In genomic region chrX:103681443-103681842, GRCh38 we compare ENCODE assay signal across 25 cellular contexts. TPM values are rescaled to one million over a fixed set of nuclear protein-coding genes. Genes with fewer than 3 reads are reported as not detected.
A peak's percentile ranks its signal among the peaks of the same experiment; 100 is the strongest.
DNase-seq lines count a peak whose midpoint lies in the region; ATAC-seq, FAIRE-seq and TF ChIP-seq lines count a peak whose summit lies in the region.
"Had no signal": no experiment of that assay in that cellular context is flagged by ENCODE, and none has a peak within 500 bp of the region (broad histone marks: within the 10 kb centered on the region; RNA-seq: fewer than 3 reads in every experiment).

No MANE protein-coding gene starts in this region.

- H3K9ac ChIP-seq in HepG2 (ENCODE audit: insufficient read depth, low read depth, low read length) (no peak overlapping the region), mesenchymal stem cell (ENCODE audit: low read length) (peak overlapping the region; percentile 55)

- H3K27ac ChIP-seq in HepG2 (ENCODE audit: extremely low read length, insufficient read depth, low read length) (no peak overlapping the region), right lobe of liver (no peak overlapping the region), mesenchymal stem cell (ENCODE audit: low read length, poor library complexity, severe bottlenecking) (no peak overlapping the region), left lung (no peak overlapping the region)
- H3K27ac ChIP-seq in CD8-positive, alpha-beta T cell (ENCODE audit: low read depth, low read length), result no peak overlapping the region

- DNase-seq in HepG2 (ENCODE audit: low spot score), result no peak
- DNase-seq in right lobe of liver, result no peak
- no peak for DNase-seq in mesenchymal stem cell
- no peak for DNase-seq in left lung
- DNase-seq in DMS79 treated with DMSO at 0.1 percent for 48 hours (lab: John Stamatoyannopoulos, UW), result no peak
- DNase-seq in CD8-positive, alpha-beta T cell, result no peak
- no peak for DNase-seq in DMS 273 treated with DMSO at 0.1 percent for 48 hours (lab: John Stamatoyannopoulos, UW)
- DNase-seq: 8988T; IMR-90; NCI-H1105; NCI-H146; NCI-H2029; NCI-H2227 treated with DMSO at 0.1 percent for 48 hours; NCI-H510A treated with DMSO at 0.1 percent for 48 hours; NCI-H748 treated with DMSO at 0.1 percent for 48 hours; NK-92 treated with Interleukin-12 subunit alpha and Interleukin-12 subunit beta, amount 100 ng/mL, for 24 hours had no signal

- no peak overlapping the region for H2AK5ac ChIP-seq in mesenchymal stem cell (ENCODE audit: low read length, severe bottlenecking)

- TF ChIP-seq EP300 in HepG2 (IDR thresholded peaks at IDR 0.05; ENCODE audit: low read depth in 2 of 2, low read length in 2 of 2), result no peak
- no peak for TF ChIP-seq EP300 in HepG2 (CRISPR knock-in tag; IDR thresholded peaks at IDR 0.05; ENCODE audit: borderline replicate concordance)

- H3K4me2 ChIP-seq in HepG2 (ENCODE audit: low read depth, low read length) (no peak overlapping the region), mesenchymal stem cell (ENCODE audit: low read length, poor library complexity, severe bottlenecking) (no peak overlapping the region)

- no peaks in the 10 kb centered on the region for H3K79me1 ChIP-seq in mesenchymal stem cell (replicated peaks; ENCODE audit: low read length, poor library complexity, severe bottlenecking)

- ATAC-seq in HepG2 (no peak), right lobe of liver (no peak), left lung (no peak)
- no peak for ATAC-seq in CD8-positive, alpha-beta T cell
- ATAC-seq: HCT116, Panc1, SK-N-SH treated with all-trans-retinoic acid at 6 μM for 48 hours had no signal

- H2BK12ac ChIP-seq in mesenchymal stem cell (ENCODE audit: low read length in 2 of 2), result no peak overlapping the region

- TF ChIP-seq RAD21 in HepG2 (CRISPR knock-in tag; IDR thresholded peaks at IDR 0.05), result no peak

- intact Hi-C loops in HepG2 (cut with micrococcal nuclease; ENCODE audit: unreplicated experiment), result no loop called here
- intact Hi-C loops in right lobe of liver (cut with DNase I), result no loop called here
- intact Hi-C loops in left lung (cut with DNase I), result loop anchor here in 1 of 2 donors (10.0 kb wide), 1 partner anchor 147 kb away; no protein-coding TSS in a partner anchor
- intact Hi-C loops in CD8-positive, alpha-beta T cell (cut with DNase I, micrococcal nuclease), result loop anchor here in 1 of 2 experiments (5.0 to 10.0 kb wide), 2 partner anchors 367 to 476 kb away; partner anchors contain the start of genes BEX2 and SLC25A53

- no peak overlapping the region for H2BK5ac ChIP-seq in mesenchymal stem cell (ENCODE audit: low read depth, low read length, poor library complexity, severe bottlenecking)

- CTCF ChIA-PET in HepG2 (lab: Yijun Ruan, JAX; ENCODE audit: low intra/inter-chr PET ratio, low total read pairs), result no interaction called here
- CTCF ChIA-PET in CD8-positive, alpha-beta T cell (lab: Charles Lee), result no interaction called here

- no peak overlapping the region for H2BK15ac ChIP-seq in mesenchymal stem cell (ENCODE audit: low read depth, poor library complexity, severe bottlenecking)

- H3K36me3 ChIP-seq in HepG2 (replicated peaks in 1 of 2; ENCODE audit: control insufficient read depth in 1 of 2, insufficient read depth in 2 of 2, low read length in 2 of 2) (peaks cover 4 to 31% of the 10 kb centered on the region in 2 experiments; a peak in 3 of 5 replicates), right lobe of liver (peaks cover 0 to 51% (median 22%) of the 10 kb centered on the region in 4 donors), mesenchymal stem cell (ENCODE audit: control insufficient read depth in 1 of 2, insufficient read depth in 2 of 2, low read depth in 1 of 2, low read length in 2 of 2) (peaks cover 6 to 75% of the 10 kb centered on the region in 2 experiments), left lung (peaks cover 0 to 71% of the 10 kb centered on the region in 2 donors)
- H3K36me3 ChIP-seq in CD8-positive, alpha-beta T cell (ENCODE audit: insufficient read depth, low read length), result peaks cover 21% of the 10 kb centered on the region

- peak overlapping the region in 3 of 5 experiments; percentile 10 to 32 (median 14) for H3K4me3 Mint-ChIP-seq in brain
- no peak overlapping the region for H3K4me3 Mint-ChIP-seq in CD8-positive, alpha-beta T cell
- H3K4me3 Mint-ChIP-seq: B cell, CD14-positive monocyte had no signal

- no peak overlapping the region for H3K4ac ChIP-seq in mesenchymal stem cell (ENCODE audit: low read depth in 1 of 2, low read length in 2 of 2)

- peak overlapping the region in 2 of 5 experiments; percentile 38 to 73 for H3K27ac Mint-ChIP-seq in brain
- H3K27ac Mint-ChIP-seq in CD8-positive, alpha-beta T cell, result no peak overlapping the region
- H3K27ac Mint-ChIP-seq: B cell had no signal

- POLR2A ChIA-PET in HepG2 (lab: Yijun Ruan, JAX), result no interaction called here
- POLR2A ChIA-PET in CD8-positive, alpha-beta T cell (lab: Charles Lee), result no interaction called here

- no peak for TF ChIP-seq CTCF in HepG2 (CRISPR knock-in tag; IDR thresholded peaks at IDR 0.05)
- TF ChIP-seq CTCF in right lobe of liver (IDR thresholded peaks at IDR 0.05), result no peak
- no peak for TF ChIP-seq CTCF in brain (conservative IDR thresholded peaks at IDR 0.05)
- TF ChIP-seq CTCF in left lung (IDR thresholded peaks at IDR 0.05), result no peak
- TF ChIP-seq CTCF in CD8-positive, alpha-beta T cell (IDR thresholded peaks at IDR 0.05), result no peak

- no TSS peak for BruUV-seq in HepG2 (replicated peaks; lab: Mats Ljungman, UMichigan)

- no peak overlapping the region for H4K8ac ChIP-seq in mesenchymal stem cell (ENCODE audit: low read length)

- H3K4me1 Mint-ChIP-seq in brain, result peaks cover 85% of the 10 kb centered on the region
- peaks cover 18% of the 10 kb centered on the region for H3K4me1 Mint-ChIP-seq in CD8-positive, alpha-beta T cell (ENCODE audit: low read depth)

- peaks cover 29% of the 10 kb centered on the region for H3K79me2 ChIP-seq in HepG2 (ENCODE audit: insufficient read depth, low read length)

- H3K4me1 ChIP-seq in HepG2 (ENCODE audit: insufficient read depth, low read length) (peaks cover 16% of the 10 kb centered on the region), right lobe of liver (peaks cover 0 to 15% (median 0%) of the 10 kb centered on the region in 4 donors), mesenchymal stem cell (ENCODE audit: control insufficient read depth, insufficient read depth, low read depth, low read length) (no peaks in the 10 kb centered on the region), left lung (peaks cover 0 to 9% of the 10 kb centered on the region in 2 donors)
- H3K4me1 ChIP-seq in CD8-positive, alpha-beta T cell (ENCODE audit: insufficient read depth, low read length), result peaks cover 10% of the 10 kb centered on the region

- TF ChIP-seq POLR2A in HepG2 (IDR thresholded peaks at IDR 0.05; ENCODE audit: insufficient read depth in 1 of 2, low read depth in 2 of 2, low read length in 2 of 2) (0 out of 4 replicates have a peak, but pooled peaks of 1 of the 2 experiments have one; percentile 2), right lobe of liver (IDR thresholded peaks at IDR 0.05) (no peak)

- no peak for FAIRE-seq in HepG2 (lab: Jason Lieb, UNC)
- FAIRE-seq: D721Med, H1, HTR-8/SVneo had no signal

- 100% methylated on average over 2 of the region's 2 CpGs for WGBS in HepG2 (ENCODE audit: low lambda C conversion rate)
- 52% methylated on average over 2 of the region's 2 CpGs for WGBS in right lobe of liver (ENCODE audit: insufficient coverage, low coverage, low lambda C conversion rate, missing lambda C conversion rate)
- 91% methylated on average over 2 of the region's 2 CpGs for WGBS in mesenchymal stem cell

- in situ Hi-C loops in HepG2 (cut with HindIII; ENCODE audit: extremely low pct_ligation_motif_present, low pct_unique_long_range_greater_than_20kb), result loop anchor here (25.0 kb wide), 1 partner anchor 481 kb away; the partner anchor contains the start of genes FAM199X and SLC25A53

- peaks cover 17% of the 10 kb centered on the region; the same call in 1 of the 2 replicates for H4K20me1 ChIP-seq in HepG2 (ENCODE audit: insufficient read depth, low read length)

- no peaks in the 10 kb centered on the region for H3K9me3 ChIP-seq in HepG2 (ENCODE audit: low read length)
- H3K9me3 ChIP-seq in right lobe of liver, result no peaks in the 10 kb centered on the region
- H3K9me3 ChIP-seq in mesenchymal stem cell (ENCODE audit: control insufficient read depth, low read length), result no peaks in the 10 kb centered on the region
- H3K9me3 ChIP-seq in left lung, result no peaks in the 10 kb centered on the region
- H3K9me3 ChIP-seq in CD8-positive, alpha-beta T cell (ENCODE audit: low read length), result no peaks in the 10 kb centered on the region

- H2AFZ ChIP-seq in HepG2 (ENCODE audit: low read length) (no peak overlapping the region), mesenchymal stem cell (ENCODE audit: low read depth, low read length) (no peak overlapping the region)

- H3K27me3 Mint-ChIP-seq in brain, result peaks cover 5% of the 10 kb centered on the region
- H3K27me3 Mint-ChIP-seq in CD8-positive, alpha-beta T cell (ENCODE audit: low read depth), result no peaks in the 10 kb centered on the region
- H3K27me3 Mint-ChIP-seq: B cell had no signal

- H3K18ac ChIP-seq in mesenchymal stem cell (ENCODE audit: low read depth in 1 of 2, low read length in 2 of 2), result no peak overlapping the region

- peaks cover 82% of the 10 kb centered on the region for H3K36me3 Mint-ChIP-seq in brain
- H3K36me3 Mint-ChIP-seq in CD8-positive, alpha-beta T cell, result peaks cover 60% of the 10 kb centered on the region

- no peak overlapping the region for H4K91ac ChIP-seq in mesenchymal stem cell (ENCODE audit: low read length)

- no peak overlapping the region for H3K14ac ChIP-seq in mesenchymal stem cell (ENCODE audit: low read length in 2 of 2)

- no peak overlapping the region for H2BK120ac ChIP-seq in mesenchymal stem cell (ENCODE audit: low read depth, low read length)

- H3K27me3 ChIP-seq in HepG2 (ENCODE audit: control insufficient read depth in 1 of 2, insufficient read depth in 2 of 2, low read length in 2 of 2), result no peaks in the 10 kb centered on the region
- no peaks in the 10 kb centered on the region for H3K27me3 ChIP-seq in right lobe of liver
- peaks cover 0 to 8% of the 10 kb centered on the region in 2 experiments for H3K27me3 ChIP-seq in mesenchymal stem cell (ENCODE audit: control insufficient read depth in 1 of 2, insufficient read depth in 1 of 2, low read length in 2 of 2)
- peaks cover 0 to 3% of the 10 kb centered on the region in 2 donors for H3K27me3 ChIP-seq in left lung
- H3K27me3 ChIP-seq in CD8-positive, alpha-beta T cell (ENCODE audit: insufficient read depth, low read length), result no peaks in the 10 kb centered on the region

- H3K23ac ChIP-seq in mesenchymal stem cell (ENCODE audit: low read length in 2 of 2), result no peak overlapping the region

- no peak overlapping the region for H3K4me3 ChIP-seq in HepG2 (replicated peaks in 1 of 3; ENCODE audit: insufficient read depth in 1 of 3, low read depth in 2 of 3, low read length in 3 of 3)
- H3K4me3 ChIP-seq in right lobe of liver, result no peak overlapping the region
- no peak overlapping the region for H3K4me3 ChIP-seq in mesenchymal stem cell (ENCODE audit: insufficient read depth in 1 of 2, low read depth in 1 of 2, low read length in 2 of 2)
- H3K4me3 ChIP-seq in left lung, result no peak overlapping the region
- H3K4me3 ChIP-seq in CD8-positive, alpha-beta T cell (ENCODE audit: low read depth, low read length), result no peak overlapping the region

- no peaks in the 10 kb centered on the region for H3K9me3 Mint-ChIP-seq in brain
- H3K9me3 Mint-ChIP-seq in CD8-positive, alpha-beta T cell, result no peaks in the 10 kb centered on the region
- H3K9me3 Mint-ChIP-seq: CD14-positive monocyte had no signal

RNA-seq across cellular contexts. Expression of gene MORF4L2, which starts 5.1 kb away (rescaled TPM):
- total RNA-seq in HepG2 (2016; rRNA removed; fragmentation: Illumina TruSeq; extraction: Trizol) (469 and 687 TPM in 2 replicates), right lobe of liver (100 to 1,000 TPM; 148 to 252 (median 183) TPM), left lung (100 to 1,000 TPM; 284 to 312 TPM)
- 65.6 and 69.7 TPM in 2 replicates for total RNA-seq in HepG2 (2016; cell fraction: cytosol; rRNA removed; fragmentation: Illumina TruSeq; extraction: Trizol; ENCODE audit: low read depth)
- 454 and 705 TPM in 2 replicates for total RNA-seq in HepG2 (2016; cell fraction: insoluble cytoplasmic fraction; rRNA removed; fragmentation: Illumina TruSeq; extraction: Trizol)
- 155 and 156 TPM in 2 replicates for total RNA-seq in HepG2 (2016; cell fraction: membrane; rRNA removed; fragmentation: Illumina TruSeq; extraction: Trizol)
- total RNA-seq in HepG2 (2016; cell fraction: nucleus; rRNA removed; fragmentation: Illumina TruSeq; extraction: Trizol), result 190 and 205 TPM in 2 replicates
- polyA plus RNA-seq in HepG2 (2011; rRNA removed) (312 and 358 TPM in 2 replicates), brain (ENCODE audit: insufficient read depth, low read depth, low replicate concordance) (374 TPM)
- 252 and 394 TPM in 2 replicates for polyA plus RNA-seq in HepG2 (2011; cell fraction: cytosol; rRNA removed)
- polyA plus RNA-seq in HepG2 (2011; cell fraction: nucleus; rRNA removed), result 161 and 228 TPM in 2 replicates
- polyA plus RNA-seq in HepG2 (2012), result 304 and 421 TPM in 2 replicates
- 36.8 and 38.0 TPM in 2 replicates for polyA plus RNA-seq in HepG2 (2016; cell fraction: cytosol; fragmentation: Illumina TruSeq; extraction: Trizol; ENCODE audit: low read depth)
- polyA plus RNA-seq in HepG2 (2016; cell fraction: insoluble cytoplasmic fraction; fragmentation: Illumina TruSeq; extraction: Trizol; ENCODE audit: low read depth), result 558 and 637 TPM in 2 replicates
- 89.0 and 96.0 TPM in 2 replicates for polyA plus RNA-seq in HepG2 (2016; cell fraction: membrane; fragmentation: Illumina TruSeq; extraction: Trizol; ENCODE audit: low read depth)
- polyA plus RNA-seq in HepG2 (2016; cell fraction: nucleus; fragmentation: Illumina TruSeq; extraction: Trizol; ENCODE audit: insufficient read depth, low read depth), result 444 and 460 TPM in 2 replicates
- 93.9 and 199 TPM in 2 replicates for polyA minus RNA-seq in HepG2 (2011; rRNA and poly(A)+ RNA removed; ENCODE audit: low replicate concordance)
- polyA minus RNA-seq in HepG2 (2011; cell fraction: cytosol; rRNA and poly(A)+ RNA removed), result 113 and 127 TPM in 2 replicates
- 114 and 158 TPM in 2 replicates for polyA minus RNA-seq in HepG2 (2011; cell fraction: nucleus; rRNA and poly(A)+ RNA removed)
- 395 TPM for polyA plus RNA-seq in mesenchymal stem cell (2013, experiment 1 of 2)
- 407 TPM for polyA plus RNA-seq in mesenchymal stem cell (2013, experiment 2 of 2)
- 100 to 1,000 TPM; 203 to 204 TPM for total RNA-seq in CD8-positive, alpha-beta T cell

RNA-seq across cellular contexts. Expression of gene TMEM31, which starts 29.3 kb away (rescaled TPM):
- total RNA-seq in HepG2 (2016; rRNA removed; fragmentation: Illumina TruSeq; extraction: Trizol) (not detected in 2 replicates), right lobe of liver (under 1 TPM in 1 of 6 experiments, not detected in 5; 0.37 TPM), left lung (not detected)
- total RNA-seq in HepG2 (2016; cell fraction: cytosol; rRNA removed; fragmentation: Illumina TruSeq; extraction: Trizol; ENCODE audit: low read depth), result not detected in 2 replicates
- not detected in 2 replicates for total RNA-seq in HepG2 (2016; cell fraction: insoluble cytoplasmic fraction; rRNA removed; fragmentation: Illumina TruSeq; extraction: Trizol)
- total RNA-seq in HepG2 (2016; cell fraction: membrane; rRNA removed; fragmentation: Illumina TruSeq; extraction: Trizol), result not detected in 2 replicates
- total RNA-seq in HepG2 (2016; cell fraction: nucleus; rRNA removed; fragmentation: Illumina TruSeq; extraction: Trizol), result not detected in 2 replicates
- polyA plus RNA-seq in HepG2 (2011; rRNA removed) (0.13 and 0.16 TPM in 2 replicates), brain (ENCODE audit: insufficient read depth, low read depth, low replicate concordance) (1.2 TPM)
- polyA plus RNA-seq in HepG2 (2011; cell fraction: cytosol; rRNA removed), result not detected in 2 replicates
- 0.23 TPM in 1 of 2 replicates, not detected in the other for polyA plus RNA-seq in HepG2 (2011; cell fraction: nucleus; rRNA removed)
- 0.65 TPM in 1 of 2 replicates, not detected in the other for polyA plus RNA-seq in HepG2 (2012)
- polyA plus RNA-seq in HepG2 (2016; cell fraction: cytosol; fragmentation: Illumina TruSeq; extraction: Trizol; ENCODE audit: low read depth), result not detected in 2 replicates
- polyA plus RNA-seq in HepG2 (2016; cell fraction: insoluble cytoplasmic fraction; fragmentation: Illumina TruSeq; extraction: Trizol; ENCODE audit: low read depth), result not detected in 2 replicates
- not detected in 2 replicates for polyA plus RNA-seq in HepG2 (2016; cell fraction: membrane; fragmentation: Illumina TruSeq; extraction: Trizol; ENCODE audit: low read depth)
- polyA plus RNA-seq in HepG2 (2016; cell fraction: nucleus; fragmentation: Illumina TruSeq; extraction: Trizol; ENCODE audit: insufficient read depth, low read depth), result not detected in 2 replicates
- polyA minus RNA-seq in HepG2 (2011; rRNA and poly(A)+ RNA removed; ENCODE audit: low replicate concordance), result not detected in 2 replicates
- not detected in 2 replicates for polyA minus RNA-seq in HepG2 (2011; cell fraction: cytosol; rRNA and poly(A)+ RNA removed)
- not detected in 2 replicates for polyA minus RNA-seq in HepG2 (2011; cell fraction: nucleus; rRNA and poly(A)+ RNA removed)
- polyA plus RNA-seq in mesenchymal stem cell (2013, experiment 1 of 2), result 0.07 TPM
- not detected for polyA plus RNA-seq in mesenchymal stem cell (2013, experiment 2 of 2)
- total RNA-seq in CD8-positive, alpha-beta T cell, result not detected
- total RNA-seq: B cell, H1, IMR-90 had no signal
- polyA plus RNA-seq: CD14-positive monocyte had no signal

RNA-seq across cellular contexts. Expression of gene TCEAL1, which starts 52.7 kb away (rescaled TPM):
- 14.8 and 23.1 TPM in 2 replicates for total RNA-seq in HepG2 (2016; rRNA removed; fragmentation: Illumina TruSeq; extraction: Trizol)
- total RNA-seq in HepG2 (2016; cell fraction: cytosol; rRNA removed; fragmentation: Illumina TruSeq; extraction: Trizol; ENCODE audit: low read depth), result 7.1 TPM in 2 replicates
- 15.5 and 21.7 TPM in 2 replicates for total RNA-seq in HepG2 (2016; cell fraction: insoluble cytoplasmic fraction; rRNA removed; fragmentation: Illumina TruSeq; extraction: Trizol)
- total RNA-seq in HepG2 (2016; cell fraction: membrane; rRNA removed; fragmentation: Illumina TruSeq; extraction: Trizol), result 13.2 and 14.2 TPM in 2 replicates
- 10.2 and 10.3 TPM in 2 replicates for total RNA-seq in HepG2 (2016; cell fraction: nucleus; rRNA removed; fragmentation: Illumina TruSeq; extraction: Trizol)
- polyA plus RNA-seq in HepG2 (2011; rRNA removed), result 9.4 and 11.2 TPM in 2 replicates
- 8.4 and 10.8 TPM in 2 replicates for polyA plus RNA-seq in HepG2 (2011; cell fraction: cytosol; rRNA removed)
- polyA plus RNA-seq in HepG2 (2011; cell fraction: nucleus; rRNA removed), result 5.6 and 9.0 TPM in 2 replicates
- polyA plus RNA-seq in HepG2 (2012), result 11.4 and 14.8 TPM in 2 replicates
- polyA plus RNA-seq in HepG2 (2016; cell fraction: cytosol; fragmentation: Illumina TruSeq; extraction: Trizol; ENCODE audit: low read depth), result 7.0 and 7.2 TPM in 2 replicates
- polyA plus RNA-seq in HepG2 (2016; cell fraction: insoluble cytoplasmic fraction; fragmentation: Illumina TruSeq; extraction: Trizol; ENCODE audit: low read depth), result 34.4 and 35.1 TPM in 2 replicates
- 13.5 and 14.8 TPM in 2 replicates for polyA plus RNA-seq in HepG2 (2016; cell fraction: membrane; fragmentation: Illumina TruSeq; extraction: Trizol; ENCODE audit: low read depth)
- polyA plus RNA-seq in HepG2 (2016; cell fraction: nucleus; fragmentation: Illumina TruSeq; extraction: Trizol; ENCODE audit: insufficient read depth, low read depth), result 19.1 and 20.7 TPM in 2 replicates
- 2.3 and 4.0 TPM in 2 replicates for polyA minus RNA-seq in HepG2 (2011; rRNA and poly(A)+ RNA removed; ENCODE audit: low replicate concordance)
- polyA minus RNA-seq in HepG2 (2011; cell fraction: cytosol; rRNA and poly(A)+ RNA removed), result 3.3 and 3.9 TPM in 2 replicates
- polyA minus RNA-seq in HepG2 (2011; cell fraction: nucleus; rRNA and poly(A)+ RNA removed), result 3.2 and 3.9 TPM in 2 replicates
- total RNA-seq in right lobe of liver, result 10 to 100 TPM in 2 of 6 experiments, 1 to 10 TPM in 4; 5.6 to 14.6 (median 7.8) TPM
- polyA plus RNA-seq in brain (ENCODE audit: insufficient read depth, low read depth, low replicate concordance), result 28.5 TPM
- polyA plus RNA-seq in mesenchymal stem cell (2013, experiment 1 of 2), result 32.0 TPM
- polyA plus RNA-seq in mesenchymal stem cell (2013, experiment 2 of 2), result 31.1 TPM
- total RNA-seq in left lung, result 10 to 100 TPM; 27.3 to 29.5 TPM
- total RNA-seq in CD8-positive, alpha-beta T cell, result 1 to 10 TPM; 3.4 to 4.2 TPM
